8 cellular contexts compared by ENCODE assay signal in genomic region chr6:99613705-99614429, GRCh38. TPM values are rescaled to one million over a fixed set of nuclear protein-coding genes. Genes with fewer than 3 reads are reported as not detected.
DNase-seq lines count a peak whose midpoint lies in the region; ATAC-seq, FAIRE-seq and TF ChIP-seq lines count a peak whose summit lies in the region.

No MANE protein-coding gene starts in this region.

- no peaks in the 10 kb centered on the region for H3K79me1 ChIP-seq in mesendoderm (ENCODE audit: low read length)

- H2BK15ac ChIP-seq in mesendoderm (replicated peaks; ENCODE audit: low read depth), result no peak overlapping the region

- H4K8ac ChIP-seq in mesendoderm (ENCODE audit: low read depth, low read length), result no peak overlapping the region

- H3K27ac ChIP-seq in mesendoderm (ENCODE audit: low read depth, low read length) (no peak overlapping the region), aorta (ENCODE audit: low read depth in 1 of 2, low read length in 2 of 2) (no peak overlapping the region)

- no peak overlapping the region for H2AK5ac ChIP-seq in mesendoderm (ENCODE audit: low read length)

- no peak for FAIRE-seq in bronchial epithelial cell (lab: Jason Lieb, UNC)

- no peak overlapping the region for H3K18ac ChIP-seq in mesendoderm (ENCODE audit: low read length)

- H2BK5ac ChIP-seq in mesendoderm (ENCODE audit: low read length), result no peak overlapping the region

- H2BK120ac ChIP-seq in mesendoderm (ENCODE audit: low read depth, low read length), result no peak overlapping the region

- no peaks in the 10 kb centered on the region for H3K79me2 ChIP-seq in mesendoderm (ENCODE audit: control insufficient read depth, insufficient read depth, low read length)

- peak; percentile 29 for DNase-seq in stimulated activated CD4-positive, alpha-beta T cell treated with anti-CD3 and anti-CD28 coated beads, Interleukin-4, amount 100 ng/mL, for 1 hour
- no peak for DNase-seq in stimulated activated CD4-positive, alpha-beta T cell treated with anti-CD3 and anti-CD28 coated beads, Interleukin-4, amount 100 ng/mL, for 4 hours
- DNase-seq in NCI-H2227 (lab: John Stamatoyannopoulos, UW; ENCODE audit: unreplicated experiment) (peak; percentile 64), bronchial epithelial cell (ENCODE audit: low read depth) (no peak), mesendoderm (peak; percentile 60), aorta (no peak), GM19240 (ENCODE audit: insufficient read length, low spot score) (no peak)

- H3K36me3 ChIP-seq in bronchial epithelial cell (ENCODE audit: control insufficient read depth, insufficient read depth, low read length), result no peaks in the 10 kb centered on the region
- no peaks in the 10 kb centered on the region for H3K36me3 ChIP-seq in mesendoderm (ENCODE audit: control insufficient read depth, insufficient read depth, low read length)
- no peaks in the 10 kb centered on the region for H3K36me3 ChIP-seq in aorta (ENCODE audit: control insufficient read depth in 1 of 2, insufficient read depth in 2 of 2, low read length in 1 of 2)

- H3K9me3 ChIP-seq in aorta (ENCODE audit: control insufficient read depth, low read length), result no peaks in the 10 kb centered on the region

- no peak overlapping the region for H3K4ac ChIP-seq in mesendoderm (ENCODE audit: low read depth, low read length)

- peak overlapping the region; percentile 73 for H3K4me2 ChIP-seq in mesendoderm (ENCODE audit: low read length)

- H3K4me3 ChIP-seq in bronchial epithelial cell (ENCODE audit: low read depth, low read length) (peak overlapping the region; percentile 27), mesendoderm (ENCODE audit: low read length) (no peak overlapping the region), aorta (ENCODE audit: low read length in 2 of 2) (peak overlapping the region; percentile 18 to 19)

- H3K27me3 ChIP-seq in bronchial epithelial cell (ENCODE audit: control insufficient read depth, insufficient read depth, low read length) (peaks cover 55% of the 10 kb centered on the region), mesendoderm (ENCODE audit: insufficient read depth, low read length, poor library complexity) (peaks cover 59% of the 10 kb centered on the region), aorta (ENCODE audit: control insufficient read depth in 1 of 2, insufficient read depth in 2 of 2, low read length in 1 of 2) (peaks cover 0 to 3% of the 10 kb centered on the region in 2 donors)

- no peak overlapping the region for H3K23ac ChIP-seq in mesendoderm (ENCODE audit: low read length)

- no peak overlapping the region for H3K9ac ChIP-seq in mesendoderm (ENCODE audit: low read length)

- peak; percentile 62 for ATAC-seq in HG02852 (IDR thresholded peaks at IDR 0.05; ENCODE audit: unreplicated experiment)
- peak; percentile 36 for ATAC-seq in aorta (ENCODE audit: low FRiP score)

- WGBS in mesendoderm (ENCODE audit: extremely low coverage, insufficient coverage, low lambda C conversion rate), result no CpG with 5 or more reads among the region's 82 CpGs
- 1% methylated on average over 66 to 82 of the region's 82 CpGs for WGBS in aorta, 2 donors

- intact Hi-C loops in aorta (cut with DNase I), result loop anchor here in 1 of 2 donors (10.0 kb wide), 1 partner anchor 789 kb away; no protein-coding TSS in a partner anchor

- H4K5ac ChIP-seq in mesendoderm (ENCODE audit: low read length), result no peak overlapping the region

- no peak for TF ChIP-seq CTCF in bronchial epithelial cell (IDR thresholded peaks at IDR 0.05; ENCODE audit: insufficient read depth, low read length, severe bottlenecking)

- no peaks in the 10 kb centered on the region for H3K4me1 ChIP-seq in mesendoderm (ENCODE audit: control insufficient read depth, low read depth, low read length)
- no peaks in the 10 kb centered on the region for H3K4me1 ChIP-seq in aorta (ENCODE audit: control insufficient read depth in 1 of 2, insufficient read depth in 2 of 2, low read length in 2 of 2)

- peak overlapping the region; percentile 62 for H3K56ac ChIP-seq in mesendoderm (ENCODE audit: low read length)

RNA-seq across cellular contexts. Expression of gene PRDM13, which starts 7.2 kb away (rescaled TPM):
- total RNA-seq in bronchial epithelial cell, result not detected in 2 replicates
- polyA plus RNA-seq in mesendoderm (2013, experiment 1 of 2), result 0.24 TPM
- polyA plus RNA-seq in mesendoderm (2013, experiment 2 of 2), result 0.29 TPM
- total RNA-seq in aorta, result not detected
- polyA plus RNA-seq in aorta, result not detected

RNA-seq across cellular contexts. Expression of gene CCNC, which starts 45.4 kb away (rescaled TPM):
- total RNA-seq in bronchial epithelial cell, result 94.8 and 95.5 TPM in 2 replicates
- polyA plus RNA-seq in mesendoderm (2013, experiment 1 of 2), result 79.3 TPM
- polyA plus RNA-seq in mesendoderm (2013, experiment 2 of 2), result 78.7 TPM
- 10 to 100 TPM; 37.2 to 40.4 TPM for total RNA-seq in aorta
- polyA plus RNA-seq in aorta, result 10 to 100 TPM; 24.4 to 38.2 TPM

Comparison
In these comparisons a context has a peak if more than half of its experiments do, and no peak if none do; other contexts are left out.
1. DNase-seq: peak in stimulated activated CD4-positive, alpha-beta T cell treated with anti-CD3 and anti-CD28 coated beads, Interleukin-4, amount 100 ng/mL, for 1 hour (single experiment), NCI-H2227 (single experiment) and mesendoderm (single experiment); none in stimulated activated CD4-positive, alpha-beta T cell treated with anti-CD3 and anti-CD28 coated beads, Interleukin-4, amount 100 ng/mL, for 4 hours (0 of 2), bronchial epithelial cell (single experiment), aorta (0 of 2) and GM19240 (single experiment).